ENCODE assay signal across 15 cellular contexts in the genomic region with DNA sequence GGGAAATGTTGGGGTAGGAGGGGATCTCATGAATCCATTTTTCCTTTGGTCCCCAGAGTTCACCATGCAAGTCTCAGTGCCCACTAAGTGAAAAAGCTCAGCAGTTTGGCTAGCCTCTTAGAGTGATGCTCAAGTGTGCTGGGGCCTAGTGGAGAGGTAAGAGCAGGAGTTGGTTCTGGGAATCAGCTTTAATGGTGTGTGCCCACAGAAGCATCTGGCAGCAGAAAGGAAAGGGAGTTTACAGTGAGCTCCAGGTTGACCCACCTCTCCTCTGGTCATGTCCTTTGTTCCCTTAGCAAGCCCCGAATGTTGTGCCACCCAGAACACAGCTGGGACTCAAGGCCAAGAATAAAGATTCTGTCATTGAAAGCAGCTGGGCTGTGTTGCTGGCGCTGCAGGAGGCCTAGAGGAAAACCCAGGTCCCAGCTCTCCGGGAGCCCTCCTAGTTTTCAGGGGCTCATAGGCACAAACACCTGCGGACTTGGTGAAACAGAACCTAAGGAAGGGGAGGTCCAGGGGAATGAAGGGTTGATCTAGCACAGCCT.
A peak's percentile ranks its signal among the peaks of the same experiment; 100 is the strongest.
DNase-seq lines count a peak whose midpoint lies in the region; ATAC-seq and TF ChIP-seq lines count a peak whose summit lies in the region.
"Had no signal": no experiment of that assay in that cellular context is flagged by ENCODE, and none has a peak within 500 bp of the region (broad histone marks: within the 10 kb centered on the region; RNA-seq: fewer than 3 reads in every experiment).

No MANE protein-coding gene starts in this region.

- H3K27ac ChIP-seq in CD4-positive, CD25-positive, alpha-beta regulatory T cell (ENCODE audit: insufficient read depth, low read length, poor library complexity, severe bottlenecking): no peak overlapping the region
- H3K27ac ChIP-seq in OCI-LY1 (ENCODE audit: low read depth, low read length, poor library complexity, severe bottlenecking) (peak overlapping the region; percentile 36), trophoblast cell (ENCODE audit: low read depth, low read length) (no peak overlapping the region), dorsolateral prefrontal cortex (peak overlapping the region in 1 of 59 donors; percentile 33)
- H3K27ac ChIP-seq: colonic mucosa had no signal

- H3K27ac Mint-ChIP-seq in CD4-positive, CD25-positive, alpha-beta regulatory T cell: peak overlapping the region in 2 of 3 donors; percentile 39 to 90
- peak overlapping the region; percentile 91 for H3K27ac Mint-ChIP-seq in endothelial cell (ENCODE audit: unreplicated experiment)
- H3K27ac Mint-ChIP-seq: activated T-helper 2 cell treated with anti-CD3 and anti-CD28 coated beads, Interferon-gamma antibody, Interleukin-2, Interleukin-4, amounts not matched to agents 10 μg/mL and 5 μg/mL and 100 μg/mL, durations not matched to agents 14 hours and 24 hours and 36 hours; stimulated activated naive CD8-positive, alpha-beta T cell treated with anti-CD3 and anti-CD28 coated beads, Interleukin-15, amount 100 ng/mL, for 72 hours had no signal

- H4K91ac ChIP-seq in trophoblast cell (ENCODE audit: low read depth, low read length): peak overlapping the region; percentile 61

- peaks cover 0 to 18% (median 13%) of the 10 kb centered on the region in 4 donors for H3K4me1 Mint-ChIP-seq in CD4-positive, CD25-positive, alpha-beta regulatory T cell
- H3K4me1 Mint-ChIP-seq in endothelial cell (ENCODE audit: unreplicated experiment): peaks cover 61% of the 10 kb centered on the region

- peak overlapping the region; percentile 48 for H4K8ac ChIP-seq in trophoblast cell (ENCODE audit: low read depth, low read length)

- H3K9me2 ChIP-seq in OCI-LY1 (ENCODE audit: low read depth, low read length): no peaks in the 10 kb centered on the region

- H3K4me3 Mint-ChIP-seq in CD4-positive, CD25-positive, alpha-beta regulatory T cell: no peak overlapping the region
- no peak overlapping the region for H3K4me3 Mint-ChIP-seq in endothelial cell (ENCODE audit: unreplicated experiment)
- H3K4me3 Mint-ChIP-seq: stimulated activated naive CD8-positive, alpha-beta T cell treated with anti-CD3 and anti-CD28 coated beads, Interleukin-15, amount 100 ng/mL, for 72 hours had no signal

- H2BK12ac ChIP-seq in trophoblast cell (ENCODE audit: low read length): peak overlapping the region; percentile 88

- H2AFZ ChIP-seq in OCI-LY1 (ENCODE audit: low read length) (no peak overlapping the region), trophoblast cell (ENCODE audit: insufficient read depth, low read length, poor library complexity) (no peak overlapping the region)

- no peak overlapping the region for H3K4ac ChIP-seq in trophoblast cell (ENCODE audit: low read depth, low read length)

- H4K12ac ChIP-seq in trophoblast cell (ENCODE audit: low read depth, low read length): no peak overlapping the region

- H3K9me3 Mint-ChIP-seq in CD4-positive, CD25-positive, alpha-beta regulatory T cell: no peaks in the 10 kb centered on the region
- no peaks in the 10 kb centered on the region for H3K9me3 Mint-ChIP-seq in endothelial cell (ENCODE audit: unreplicated experiment)
- H3K9me3 Mint-ChIP-seq: activated T-helper 2 cell treated with anti-CD3 and anti-CD28 coated beads, Interferon-gamma antibody, Interleukin-2, Interleukin-4, amounts not matched to agents 10 μg/mL and 5 μg/mL and 100 μg/mL, durations not matched to agents 14 hours and 24 hours and 36 hours; stimulated activated naive CD8-positive, alpha-beta T cell treated with anti-CD3 and anti-CD28 coated beads, Interleukin-15, amount 100 ng/mL, for 72 hours had no signal

- no peak for ATAC-seq in CD4-positive, CD25-positive, alpha-beta regulatory T cell (ENCODE audit: low read depth in 2 of 2)
- ATAC-seq in GM21737 (IDR thresholded peaks at IDR 0.05; ENCODE audit: unreplicated experiment) (no peak), HG02571 (IDR thresholded peaks at IDR 0.05; ENCODE audit: unreplicated experiment) (no peak)
- ATAC-seq: Panc1; stimulated activated naive CD8-positive, alpha-beta T cell treated with anti-CD3 and anti-CD28 coated beads, Interleukin-15, amount 100 ng/mL, for 72 hours had no signal

- H3K4me1 ChIP-seq in CD4-positive, CD25-positive, alpha-beta regulatory T cell (ENCODE audit: control insufficient read depth, insufficient read depth, low read length, poor library complexity, severe bottlenecking): peaks cover 5% of the 10 kb centered on the region
- H3K4me1 ChIP-seq in OCI-LY1 (ENCODE audit: insufficient read depth, low read length, severe bottlenecking): peaks cover 42% of the 10 kb centered on the region
- peaks cover 22 to 30% of the 10 kb centered on the region in 2 experiments for H3K4me1 ChIP-seq in trophoblast cell (ENCODE audit: control insufficient read depth in 1 of 2, insufficient read depth in 2 of 2, low read length in 2 of 2)
- H3K4me1 ChIP-seq: colonic mucosa had no signal

- DNase-seq in CD4-positive, CD25-positive, alpha-beta regulatory T cell: no peak
- DNase-seq in endothelial cell (ENCODE audit: low spot score) (no peak), trophoblast cell (no peak), dorsolateral prefrontal cortex (no peak), NCI-H446 treated with DMSO at 0.1 percent for 48 hours (lab: John Stamatoyannopoulos, UW) (no peak)
- DNase-seq: colonic mucosa; glutamatergic neuron; NCI-H187 treated with DMSO at 0.1 percent for 48 hours; NCI-H69; stimulated activated naive CD8-positive, alpha-beta T cell treated with anti-CD3 and anti-CD28 coated beads, Interleukin-15, amount 100 ng/mL, for 72 hours had no signal

- H3K79me2 ChIP-seq in OCI-LY1 (ENCODE audit: insufficient read depth, low read length) (no peaks in the 10 kb centered on the region), trophoblast cell (ENCODE audit: control insufficient read depth, insufficient read depth, low read length, poor library complexity) (peaks cover 3% of the 10 kb centered on the region)

- no peaks in the 10 kb centered on the region for H3K9me3 ChIP-seq in CD4-positive, CD25-positive, alpha-beta regulatory T cell (ENCODE audit: control insufficient read depth in 2 of 2, low read length in 2 of 2)
- H3K9me3 ChIP-seq in OCI-LY1 (ENCODE audit: low read length) (no peaks in the 10 kb centered on the region), trophoblast cell (ENCODE audit: insufficient read depth, low read depth, low read length) (no peaks in the 10 kb centered on the region)
- H3K9me3 ChIP-seq: colonic mucosa had no signal

- H3K9ac ChIP-seq in OCI-LY1 (ENCODE audit: low read length) (peak overlapping the region; percentile 14; the same call in 1 of the 2 replicates), trophoblast cell (ENCODE audit: low read length) (no peak overlapping the region)

- peak overlapping the region; percentile 76 for H2AK5ac ChIP-seq in trophoblast cell (ENCODE audit: low read length)

- intact Hi-C loops in dorsolateral prefrontal cortex (cut with DNase I): no loop called here

- H2BK120ac ChIP-seq in trophoblast cell (ENCODE audit: insufficient read depth, low read length, poor library complexity): peak overlapping the region; percentile 75

- peak overlapping the region; percentile 27 for H2BK5ac ChIP-seq in trophoblast cell (ENCODE audit: low read depth, low read length, poor library complexity)

- peak overlapping the region; percentile 53 for H3K14ac ChIP-seq in trophoblast cell (ENCODE audit: low read length)

- peaks cover 9% of the 10 kb centered on the region for H3K36me3 Mint-ChIP-seq in CD4-positive, CD25-positive, alpha-beta regulatory T cell
- H3K36me3 Mint-ChIP-seq in endothelial cell (ENCODE audit: low read depth, unreplicated experiment): no peaks in the 10 kb centered on the region

- peaks cover 35% of the 10 kb centered on the region for H3K79me1 ChIP-seq in trophoblast cell (ENCODE audit: low read length)

- TF ChIP-seq CTCF in OCI-LY1 (IDR thresholded peaks at IDR 0.05; ENCODE audit: low read length) (no peak), endothelial cell (IDR thresholded peaks at IDR 0.05; ENCODE audit: unreplicated experiment) (no peak), dorsolateral prefrontal cortex (IDR thresholded peaks at IDR 0.05 in 54 of 56, conservative IDR thresholded peaks at IDR 0.05 in 2 of 56; ENCODE audit: low read depth in 1 of 56, partially characterized antibody in 56 of 56) (no peak)

- H3K18ac ChIP-seq in trophoblast cell (ENCODE audit: low read length): peak overlapping the region; percentile 40

- no peaks in the 10 kb centered on the region for H3K36me3 ChIP-seq in CD4-positive, CD25-positive, alpha-beta regulatory T cell (ENCODE audit: control insufficient read depth, insufficient read depth, low read length)
- H3K36me3 ChIP-seq in OCI-LY1 (ENCODE audit: insufficient read depth, low read length) (no peaks in the 10 kb centered on the region), trophoblast cell (ENCODE audit: control insufficient read depth in 1 of 2, insufficient read depth in 2 of 2, low read length in 2 of 2) (no peaks in the 10 kb centered on the region)
- H3K36me3 ChIP-seq: colonic mucosa had no signal

- WGBS in trophoblast cell (ENCODE audit: extremely low coverage, insufficient coverage, insufficient read length): no CpG with 5 or more reads among the region's 4 CpGs

- no peak overlapping the region for H3K4me3 ChIP-seq in CD4-positive, CD25-positive, alpha-beta regulatory T cell (ENCODE audit: low read depth, low read length)
- no peak overlapping the region for H3K4me3 ChIP-seq in OCI-LY1 (ENCODE audit: low read depth, low read length, poor library complexity, severe bottlenecking)
- H3K4me3 ChIP-seq in trophoblast cell (ENCODE audit: low read depth, low read length): no peak overlapping the region
- H3K4me3 ChIP-seq in dorsolateral prefrontal cortex: no peak overlapping the region
- H3K4me3 ChIP-seq: colonic mucosa had no signal

- H3F3A ChIP-seq in OCI-LY1 (ENCODE audit: insufficient read depth, low read length): no peaks in the 10 kb centered on the region

- no peak overlapping the region for H3K23ac ChIP-seq in trophoblast cell (ENCODE audit: low read length)

- no peaks in the 10 kb centered on the region for H3K27me3 ChIP-seq in CD4-positive, CD25-positive, alpha-beta regulatory T cell (ENCODE audit: control insufficient read depth, insufficient read depth, low read length)
- H3K27me3 ChIP-seq in OCI-LY1 (ENCODE audit: insufficient read depth, low read length) (no peaks in the 10 kb centered on the region), trophoblast cell (ENCODE audit: insufficient read depth, low read length) (no peaks in the 10 kb centered on the region), dorsolateral prefrontal cortex (no peaks in the 10 kb centered on the region)
- H3K27me3 ChIP-seq: colonic mucosa had no signal

- no peaks in the 10 kb centered on the region for H4K20me1 ChIP-seq in OCI-LY1 (ENCODE audit: insufficient read depth, low read length)

- H3K27me3 Mint-ChIP-seq in CD4-positive, CD25-positive, alpha-beta regulatory T cell: no peaks in the 10 kb centered on the region
- peaks cover 4% of the 10 kb centered on the region for H3K27me3 Mint-ChIP-seq in endothelial cell (ENCODE audit: unreplicated experiment)
- H3K27me3 Mint-ChIP-seq: stimulated activated naive CD8-positive, alpha-beta T cell treated with anti-CD3 and anti-CD28 coated beads, Interleukin-15, amount 100 ng/mL, for 72 hours had no signal

- H3K4me2 ChIP-seq in OCI-LY1 (ENCODE audit: low read length): peak overlapping the region; percentile 52
- H3K4me2 ChIP-seq in trophoblast cell (ENCODE audit: low read length): no peak overlapping the region
